ENCODE assay signal across 11 cellular contexts in the genomic region with DNA sequence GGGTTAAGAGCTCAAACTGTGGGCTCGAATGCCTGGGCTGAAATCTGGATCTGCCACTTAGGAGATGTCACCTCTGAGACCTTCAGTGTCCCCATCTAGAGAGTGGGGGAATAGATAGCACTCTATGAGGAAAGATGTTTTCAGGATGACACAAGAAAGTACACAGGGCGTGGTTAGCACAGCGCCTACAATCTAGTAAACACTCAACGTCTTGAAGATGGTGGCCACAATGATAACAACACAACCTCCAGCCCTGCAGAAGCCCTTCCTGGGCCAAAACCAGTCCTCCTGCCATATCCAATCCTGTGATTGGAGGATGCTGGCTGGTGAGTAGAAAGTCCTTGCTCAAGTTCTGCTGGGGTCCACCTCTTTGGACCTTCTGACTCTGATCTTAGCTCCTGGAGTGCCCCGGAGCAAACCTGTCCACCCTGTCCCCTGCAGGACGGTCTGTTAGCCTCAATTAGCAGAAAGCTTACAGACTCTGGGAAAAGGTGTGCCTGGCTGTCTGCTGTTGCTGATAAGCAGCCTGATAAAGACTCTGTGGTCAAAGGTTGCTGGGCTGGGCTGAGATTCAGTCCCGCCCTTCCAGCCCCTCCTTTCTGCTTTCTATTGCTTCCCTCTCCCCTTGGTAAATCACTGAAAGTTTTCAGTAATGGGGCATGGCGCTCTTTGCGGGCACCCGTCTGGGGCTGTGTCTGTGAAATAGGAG. TPM values are rescaled to one million over a fixed set of nuclear protein-coding genes. Genes with fewer than 3 reads are reported as not detected.
"Had no signal": no experiment of that assay in that cellular context is flagged by ENCODE, and none has a peak within 500 bp of the region (broad histone marks: within the 10 kb centered on the region; RNA-seq: fewer than 3 reads in every experiment).

No MANE protein-coding gene starts in this region.

- FAIRE-seq: islet of Langerhans had no signal

- H3K36me3 Mint-ChIP-seq: activated naive CD8-positive, alpha-beta T cell treated with anti-CD3 and anti-CD28 coated beads for 36 hours; naive B cell had no signal

- H3K4me1 Mint-ChIP-seq: activated naive CD8-positive, alpha-beta T cell treated with anti-CD3 and anti-CD28 coated beads for 36 hours; naive B cell had no signal

- H3K9me3 Mint-ChIP-seq: activated naive CD8-positive, alpha-beta T cell treated with anti-CD3 and anti-CD28 coated beads for 36 hours; activated T-cell treated with anti-CD3 and anti-CD28 coated beads, Interleukin-2, amount 50 U/mL, for 24 hours; naive B cell had no signal

- DNase-seq: activated CD4-positive, alpha-beta T cell treated with anti-CD3 and anti-CD28 coated beads for 48 hours; activated effector memory CD4-positive, alpha-beta T cell treated with anti-CD3 and anti-CD28 coated beads, Interleukin-2, amount 50 U/mL, for 16 hours; activated naive CD8-positive, alpha-beta T cell treated with anti-CD3 and anti-CD28 coated beads for 36 hours; activated T-cell treated with anti-CD3 and anti-CD28 coated beads, Interleukin-2, amount 50 U/mL, for 24 hours; left ventricle myocardium inferior; naive B cell; tibial artery had no signal

- H3K27ac Mint-ChIP-seq: activated naive CD8-positive, alpha-beta T cell treated with anti-CD3 and anti-CD28 coated beads for 36 hours; activated T-cell treated with anti-CD3 and anti-CD28 coated beads, Interleukin-2, amount 50 U/mL, for 24 hours; naive B cell had no signal

- H3K4me3 Mint-ChIP-seq: activated naive CD8-positive, alpha-beta T cell treated with anti-CD3 and anti-CD28 coated beads for 36 hours; activated T-cell treated with anti-CD3 and anti-CD28 coated beads, Interleukin-2, amount 50 U/mL, for 24 hours; naive B cell had no signal

RNA-seq across cellular contexts. Expression of a gene that starts 8.2 kb away (rescaled TPM):
- total RNA-seq: activated naive CD8-positive, alpha-beta T cell treated with anti-CD3 and anti-CD28 coated beads for 36 hours; dermis microvascular lymphatic vessel endothelial cell; fibroblast of villous mesenchyme; left ventricle myocardium inferior; mesenteric fat pad had no signal
